Comparison of ENCODE assay signal across 24 cellular contexts in the genomic region with DNA sequence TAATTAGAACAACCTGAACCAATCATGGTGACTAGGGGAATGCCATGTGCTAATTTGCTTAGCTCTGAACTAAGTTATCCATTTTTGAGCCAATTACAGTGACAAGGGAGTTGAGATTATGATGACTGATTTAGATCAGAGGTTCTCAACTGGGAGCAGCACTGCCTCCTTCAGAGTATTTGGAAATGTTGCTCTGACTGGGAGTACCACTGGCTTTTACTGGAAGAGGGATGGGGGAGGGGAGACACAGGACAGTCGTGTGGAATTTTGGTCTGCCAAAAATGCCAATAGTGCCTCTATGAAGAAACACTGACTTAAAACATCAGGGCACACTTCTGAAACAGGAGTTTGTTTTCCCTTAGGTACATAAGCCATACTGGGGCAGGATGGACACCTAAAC.
"Had no signal": no experiment of that assay in that cellular context is flagged by ENCODE, and none has a peak within 500 bp of the region (broad histone marks: within the 10 kb centered on the region; RNA-seq: fewer than 3 reads in every experiment).

No MANE protein-coding gene starts in this region.

- FAIRE-seq: keratinocyte, small intestine, urothelium cell line had no signal

- H3K9me3 ChIP-seq: heart left ventricle, transverse colon had no signal

- ATAC-seq: activated T-cell treated with anti-CD3 and anti-CD28 coated beads, Interleukin-2, amount 50 U/mL, for 4 hours; heart left ventricle; left colon; sciatic nerve; stimulated activated effector memory CD8-positive, alpha-beta T cell treated with anti-CD3 and anti-CD28 coated beads, Interleukin-12 subunit alpha, Interleukin-12 subunit beta, amount 100 ng/mL, for 72 hours; stimulated activated naive CD8-positive, alpha-beta T cell treated with anti-CD3 and anti-CD28 coated beads, Interleukin-15, amount 100 ng/mL, for 72 hours had no signal

- H3K27me3 Mint-ChIP-seq: activated B cell treated with CpG ODN at 0.5 μM for 24 hours; activated naive CD8-positive, alpha-beta T cell treated with anti-CD3 and anti-CD28 coated beads for 36 hours; memory B cell; stimulated activated naive CD8-positive, alpha-beta T cell treated with anti-CD3 and anti-CD28 coated beads, Interleukin-15, amount 100 ng/mL, for 72 hours had no signal

- H3K4me3 Mint-ChIP-seq: activated B cell treated with CpG ODN at 0.5 μM for 24 hours; activated naive CD8-positive, alpha-beta T cell treated with anti-CD3 and anti-CD28 coated beads for 36 hours; activated T-cell treated with anti-CD3 and anti-CD28 coated beads, Interleukin-2, amount 50 U/mL, for 4 hours; memory B cell; neural crest cell; stimulated activated effector memory CD8-positive, alpha-beta T cell treated with anti-CD3 and anti-CD28 coated beads, Interleukin-12 subunit alpha, Interleukin-12 subunit beta, amount 100 ng/mL, for 72 hours; stimulated activated naive CD8-positive, alpha-beta T cell treated with anti-CD3 and anti-CD28 coated beads, Interleukin-15, amount 100 ng/mL, for 72 hours had no signal

- H3K27me3 ChIP-seq: cardiac muscle cell, heart left ventricle, transverse colon had no signal

- DNase-seq: activated B cell treated with CpG ODN at 0.5 μM for 24 hours; activated CD4-positive, alpha-beta T cell treated with anti-CD3 and anti-CD28 coated beads for 4 hours; activated CD4-positive, alpha-beta T cell treated with anti-CD3 and anti-CD28 coated beads, Interleukin-2, amount 50 U/mL, for 48 hours; activated CD8-positive, alpha-beta memory T cell treated with anti-CD3 and anti-CD28 coated beads, Interleukin-2, amount 50 U/mL, for 48 hours; activated naive CD4-positive, alpha-beta T cell; activated naive CD8-positive, alpha-beta T cell treated with anti-CD3 and anti-CD28 coated beads for 36 hours; activated T-cell treated with anti-CD3 and anti-CD28 coated beads, Interleukin-2, amount 50 U/mL, for 4 hours; amniotic stem cell; heart left ventricle; left colon; occipital lobe; small intestine; stimulated activated CD4-positive, alpha-beta T cell treated with anti-CD3 and anti-CD28 coated beads, Interleukin-2, amount 100 ng/mL, for 24 hours; stimulated activated naive CD8-positive, alpha-beta T cell treated with anti-CD3 and anti-CD28 coated beads, Interleukin-15, amount 100 ng/mL, for 72 hours; T1000; transverse colon had no signal

- H3K9me3 Mint-ChIP-seq: activated B cell treated with CpG ODN at 0.5 μM for 24 hours; activated T-cell treated with anti-CD3 and anti-CD28 coated beads, Interleukin-2, amount 50 U/mL, for 4 hours; activated T-helper 2 cell treated with anti-CD3 and anti-CD28 coated beads, Interferon-gamma antibody, Interleukin-2, Interleukin-4, amounts not matched to agents 10 μg/mL and 5 μg/mL and 100 μg/mL, durations not matched to agents 14 hours and 24 hours and 36 hours; memory B cell; neural crest cell; stimulated activated effector memory CD8-positive, alpha-beta T cell treated with anti-CD3 and anti-CD28 coated beads, Interleukin-12 subunit alpha, Interleukin-12 subunit beta, amount 100 ng/mL, for 72 hours had no signal

- H3K36me3 ChIP-seq: cardiac muscle cell, heart left ventricle, transverse colon had no signal

- H3K4me3 ChIP-seq: cardiac muscle cell, heart left ventricle, transverse colon had no signal

- H3K27ac ChIP-seq: cardiac muscle cell, heart left ventricle, transverse colon had no signal

- H3K27ac Mint-ChIP-seq: activated B cell treated with CpG ODN at 0.5 μM for 24 hours; activated naive CD8-positive, alpha-beta T cell treated with anti-CD3 and anti-CD28 coated beads for 36 hours; activated T-helper 2 cell treated with anti-CD3 and anti-CD28 coated beads, Interferon-gamma antibody, Interleukin-2, Interleukin-4, amounts not matched to agents 10 μg/mL and 5 μg/mL and 100 μg/mL, durations not matched to agents 14 hours and 24 hours and 36 hours; memory B cell; stimulated activated effector memory CD8-positive, alpha-beta T cell treated with anti-CD3 and anti-CD28 coated beads, Interleukin-12 subunit alpha, Interleukin-12 subunit beta, amount 100 ng/mL, for 72 hours; stimulated activated naive CD8-positive, alpha-beta T cell treated with anti-CD3 and anti-CD28 coated beads, Interleukin-15, amount 100 ng/mL, for 72 hours had no signal

- H3K36me3 Mint-ChIP-seq: memory B cell; stimulated activated effector memory CD8-positive, alpha-beta T cell treated with anti-CD3 and anti-CD28 coated beads, Interleukin-12 subunit alpha, Interleukin-12 subunit beta, amount 100 ng/mL, for 72 hours had no signal
